ENCODE assay signal across 1 cellular context in the genomic region with DNA sequence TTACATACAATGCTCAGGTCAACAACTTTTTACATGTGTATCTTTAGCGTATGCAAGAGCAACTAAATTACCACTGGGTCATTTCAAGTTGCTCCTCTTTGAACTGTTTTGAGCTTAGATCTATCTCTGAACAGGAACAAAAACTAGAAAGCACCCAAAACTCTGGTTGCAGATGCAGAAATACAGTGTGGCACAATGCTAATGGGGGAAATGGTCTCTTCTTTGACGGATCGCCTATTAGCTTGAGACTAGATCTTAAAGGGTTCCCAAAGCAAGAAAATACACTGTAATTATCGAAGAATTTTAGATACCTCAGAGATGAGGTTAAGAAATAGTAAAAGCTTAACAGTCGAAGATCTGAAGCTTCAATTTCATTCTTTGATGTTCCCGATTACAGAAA.
TF ChIP-seq lines count a peak whose summit lies in the region.

No MANE protein-coding gene starts in this region.

TF ChIP-seq in K562, 482 proteins besides CTCF, POLR2A, EP300 and RAD21:
- TF ChIP-seq NCOA1 (IDR thresholded peaks at IDR 0.05; ENCODE audit: low read depth) (no peak), ZNF282 (CRISPR knock-in tag; IDR thresholded peaks at IDR 0.05) (no peak)
- TF ChIP-seq, protein P1, sequence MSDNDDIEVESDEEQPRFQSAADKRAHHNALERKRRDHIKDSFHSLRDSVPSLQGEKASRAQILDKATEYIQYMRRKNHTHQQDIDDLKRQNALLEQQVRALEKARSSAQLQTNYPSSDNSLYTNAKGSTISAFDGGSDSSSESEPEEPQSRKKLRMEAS (CRISPR knock-in tag; IDR thresholded peaks at IDR 0.05), result no peak
